Comparison of ENCODE assay signal across 1 cellular context in genomic region chr11:57646221-57646620, GRCh38.
TF ChIP-seq lines count a peak whose summit lies in the region.

No MANE protein-coding gene starts in this region.

TF ChIP-seq in IMR-90, 13 proteins besides CTCF, POLR2A, EP300 and RAD21 (continued from another document):
- TF ChIP-seq ELK1 (IDR thresholded peaks at IDR 0.05; ENCODE audit: borderline replicate concordance, low read depth, low read length): no peak
- no peak for TF ChIP-seq SMC3 (IDR thresholded peaks at IDR 0.05; ENCODE audit: low read depth, low read length)
- no peak for TF ChIP-seq CHD1 (IDR thresholded peaks at IDR 0.05; ENCODE audit: low read depth, low read length)
- TF ChIP-seq CEBPB (IDR thresholded peaks at IDR 0.05; ENCODE audit: low read depth, low read length): no peak
- no peak for TF ChIP-seq RFX5 (IDR thresholded peaks at IDR 0.05; ENCODE audit: low read depth, low read length)
- TF ChIP-seq RCOR1 (IDR thresholded peaks at IDR 0.05; ENCODE audit: insufficient replicate concordance, low read length): no peak
- TF ChIP-seq FOS (IDR thresholded peaks at IDR 0.05; ENCODE audit: low read depth, low read length): no peak
- TF ChIP-seq MAFK (IDR thresholded peaks at IDR 0.05; ENCODE audit: low read depth, low read length): no peak
- no peak for TF ChIP-seq USF2 (IDR thresholded peaks at IDR 0.05; ENCODE audit: low read depth, low read length)
- TF ChIP-seq NFE2L2 (IDR thresholded peaks at IDR 0.05; ENCODE audit: low read depth, low read length): no peak
- TF ChIP-seq MXI1 (IDR thresholded peaks at IDR 0.05; ENCODE audit: borderline replicate concordance, low read depth, low read length): no peak
